8 cellular contexts compared by ENCODE assay signal in genomic region chr11:118923721-118924587, GRCh38. TPM values are rescaled to one million over a fixed set of nuclear protein-coding genes. Genes with fewer than 3 reads are reported as not detected.
A peak's percentile ranks its signal among the peaks of the same experiment; 100 is the strongest.
DNase-seq lines count a peak whose midpoint lies in the region; ATAC-seq and TF ChIP-seq lines count a peak whose summit lies in the region.

No MANE protein-coding gene starts in this region.

- H3K9me3 ChIP-seq in NT2/D1 (ENCODE audit: insufficient read depth, low read length): no peaks in the 10 kb centered on the region

- H3K27ac Mint-ChIP-seq in naive B cell: peak overlapping the region; percentile 95 to 100 (median 96)

- H3K27me3 Mint-ChIP-seq in naive B cell: peaks cover 0 to 7% (median 5%) of the 10 kb centered on the region in 3 donors

- H3K4me3 Mint-ChIP-seq in naive B cell: peak overlapping the region; percentile 90 to 98 (median 96)

- no peak for DNase-seq in BJ (ENCODE audit: low read depth)
- DNase-seq in NT2/D1 (ENCODE audit: low read depth, low spot score): no peak
- DNase-seq in dorsolateral prefrontal cortex: no peak
- DNase-seq in naive B cell: no peak
- no peak for DNase-seq in DMS 273 treated with DMSO at 0.1 percent for 48 hours (lab: John Stamatoyannopoulos, UW)
- DNase-seq in NCI-H2196 (lab: John Stamatoyannopoulos, UW; ENCODE audit: unreplicated experiment): no peak

- H3K4me1 Mint-ChIP-seq in naive B cell: peaks cover 68 to 87% (median 71%) of the 10 kb centered on the region in 3 donors

- intact Hi-C loops in dorsolateral prefrontal cortex (cut with DNase I): no loop called here

- ATAC-seq in naive B cell (ENCODE audit: low read depth in 2 of 2) (no peak), HG03039 (IDR thresholded peaks at IDR 0.05; ENCODE audit: unreplicated experiment) (no peak), GM19395 (IDR thresholded peaks at IDR 0.05; ENCODE audit: unreplicated experiment) (no peak)

- POLR2A ChIA-PET in BJ (lab: Charles Lee): no interaction called here

- peaks cover 0 to 10% of the 10 kb centered on the region in 2 donors for H3K36me3 Mint-ChIP-seq in naive B cell

- TF ChIP-seq CTCF in BJ (IDR thresholded peaks at IDR 0.05; ENCODE audit: insufficient read depth, low read depth, low read length) (no peak), dorsolateral prefrontal cortex (IDR thresholded peaks at IDR 0.05 in 54 of 56, conservative IDR thresholded peaks at IDR 0.05 in 2 of 56; ENCODE audit: low read depth in 1 of 56, partially characterized antibody in 56 of 56) (no peak)

- H3K4me1 ChIP-seq in NT2/D1 (ENCODE audit: insufficient read depth, insufficient read length): peaks cover 29% of the 10 kb centered on the region

- H3K36me3 ChIP-seq in BJ (ENCODE audit: control insufficient read depth, insufficient read depth, low read length) (0 out of 2 replicates have a peak, but pooled peaks cover 2% of the 10 kb centered on the region), NT2/D1 (ENCODE audit: insufficient read depth, insufficient read length, low read length) (peaks cover 10% of the 10 kb centered on the region)

- H3K9me3 Mint-ChIP-seq in naive B cell: peaks cover 0 to 5% (median 1%) of the 10 kb centered on the region in 7 donors

- CTCF ChIA-PET in BJ (lab: Yijun Ruan, JAX): interaction anchor here (1.8 to 2.4 kb wide), 4 partner anchors 7 to 234 kb away, joined by 6 to 12 read pairs (median 9); no protein-coding TSS in a partner anchor

- peak overlapping the region; percentile 99 for H3K4me3 ChIP-seq in BJ (ENCODE audit: low read depth, low read length)
- peak overlapping the region; percentile 84 for H3K4me3 ChIP-seq in NT2/D1 (ENCODE audit: insufficient read length, low read depth)
- H3K4me3 ChIP-seq in dorsolateral prefrontal cortex: peak overlapping the region; percentile 60 to 95 (median 86)

- no peaks in the 10 kb centered on the region for H3K27me3 ChIP-seq in BJ (ENCODE audit: control insufficient read depth, insufficient read depth, low read length)
- peaks cover 14% of the 10 kb centered on the region for H3K27me3 ChIP-seq in NT2/D1 (ENCODE audit: insufficient read depth, insufficient read length)
- no peaks in the 10 kb centered on the region for H3K27me3 ChIP-seq in dorsolateral prefrontal cortex

- peak overlapping the region in 52 of 59 donors; percentile 8 to 97 (median 83) for H3K27ac ChIP-seq in dorsolateral prefrontal cortex

- H3K9ac ChIP-seq in NT2/D1 (ENCODE audit: insufficient read length, low read depth): peak overlapping the region; percentile 88

RNA-seq across cellular contexts. Expression of gene BCL9L, which starts 1.8 kb away (rescaled TPM):
- polyA plus RNA-seq in BJ (2011; rRNA removed): 8.6 and 15.0 TPM in 2 replicates
- 12.8 and 23.3 TPM in 2 replicates for polyA minus RNA-seq in BJ (2011; rRNA and poly(A)+ RNA removed)
- total RNA-seq in dorsolateral prefrontal cortex: 10 to 100 TPM; 18.7 to 59.0 (median 28.4) TPM
- 1 to 10 TPM in 2 of 6 donors, under 1 TPM in 3, not detected in 1; 0.50 to 3.2 (median 0.75) TPM for polyA plus RNA-seq in naive B cell (ENCODE audit: low read depth in 6 of 6)

RNA-seq across cellular contexts. Expression of gene UPK2, which starts 32.1 kb away (rescaled TPM):
- polyA plus RNA-seq in BJ (2011; rRNA removed) (0.18 and 0.20 TPM in 2 replicates), naive B cell (ENCODE audit: low read depth in 6 of 6) (under 1 TPM in 3 of 6 donors, not detected in 3; 0.33 to 0.43 (median 0.35) TPM)
- polyA minus RNA-seq in BJ (2011; rRNA and poly(A)+ RNA removed): not detected in 2 replicates
- total RNA-seq in dorsolateral prefrontal cortex: 1 to 10 TPM in 3 of 120 experiments, under 1 TPM in 24, not detected in 93; 0.43 to 1.2 (median 0.59) TPM

RNA-seq across cellular contexts. Expression of gene CXCR5, which starts 40.3 kb away (rescaled TPM):
- polyA plus RNA-seq in BJ (2011; rRNA removed): not detected in 2 replicates
- polyA minus RNA-seq in BJ (2011; rRNA and poly(A)+ RNA removed): not detected in 2 replicates
- not detected for total RNA-seq in dorsolateral prefrontal cortex
- 100 to 1,000 TPM; 101 to 157 (median 116) TPM for polyA plus RNA-seq in naive B cell (ENCODE audit: low read depth in 6 of 6)

RNA-seq across cellular contexts. Expression of gene FOXR1, which starts 47.6 kb away (rescaled TPM):
- polyA plus RNA-seq in BJ (2011; rRNA removed): not detected in 2 replicates
- not detected in 2 replicates for polyA minus RNA-seq in BJ (2011; rRNA and poly(A)+ RNA removed)
- under 1 TPM in 1 of 120 experiments, not detected in 119; 0.44 TPM for total RNA-seq in dorsolateral prefrontal cortex
- not detected for polyA plus RNA-seq in naive B cell (ENCODE audit: low read depth in 6 of 6)

Comparison
In these comparisons a context has a peak if more than half of its experiments do, and no peak if none do; other contexts are left out.
1. RNA of gene CXCR5, which starts 40.3 kb away (polyA plus RNA-seq): 101 to 157 TPM in naive B cell; not detected in BJ; every median in the first group is over 100 times any median in the second.
2. Peak in every context shown above with its lines, with median percentiles within 50 percentile points of each other: H3K4me3 ChIP-seq.